ENCODE assay signal across 14 cellular contexts in genomic region chr20:56443654-56444540, GRCh38. TPM values are rescaled to one million over a fixed set of nuclear protein-coding genes. Genes with fewer than 3 reads are reported as not detected.
DNase-seq lines count a peak whose midpoint lies in the region; ATAC-seq, FAIRE-seq and TF ChIP-seq lines count a peak whose summit lies in the region.
"Had no signal": no experiment of that assay in that cellular context is flagged by ENCODE, and none has a peak within 500 bp of the region (broad histone marks: within the 10 kb centered on the region; RNA-seq: fewer than 3 reads in every experiment).

No MANE protein-coding gene starts in this region.

- no peak for TF ChIP-seq CTCF in bronchial epithelial cell (IDR thresholded peaks at IDR 0.05; ENCODE audit: insufficient read depth, low read length, severe bottlenecking)

- no peak for ATAC-seq in naive thymus-derived CD4-positive, alpha-beta T cell
- no peak for ATAC-seq in aorta (ENCODE audit: low FRiP score)

- H3K27ac Mint-ChIP-seq in naive thymus-derived CD4-positive, alpha-beta T cell, result peak overlapping the region in 6 of 9 donors; percentile 37 to 91 (median 72)

- no peaks in the 10 kb centered on the region for H3K27me3 Mint-ChIP-seq in naive thymus-derived CD4-positive, alpha-beta T cell

- POLR2A ChIA-PET in naive thymus-derived CD4-positive, alpha-beta T cell (lab: Charles Lee), result interaction anchor here (0.6 to 2.3 kb wide), 5 partner anchors 11 to 40 kb away, joined by 3 to 5 read pairs (median 3); no protein-coding TSS in a partner anchor

- H3K9me3 ChIP-seq in naive thymus-derived CD4-positive, alpha-beta T cell (ENCODE audit: control insufficient read depth in 2 of 3, low read length in 3 of 3), result no peaks in the 10 kb centered on the region
- H3K9me3 ChIP-seq in aorta (ENCODE audit: control insufficient read depth, low read length), result no peaks in the 10 kb centered on the region

- H3K36me3 Mint-ChIP-seq in naive thymus-derived CD4-positive, alpha-beta T cell, result peaks cover 14 to 35% (median 17%) of the 10 kb centered on the region in 5 donors

- H3K27me3 ChIP-seq in bronchial epithelial cell (ENCODE audit: control insufficient read depth, insufficient read depth, low read length), result no peaks in the 10 kb centered on the region
- H3K27me3 ChIP-seq in naive thymus-derived CD4-positive, alpha-beta T cell (ENCODE audit: control insufficient read depth in 2 of 2, insufficient read depth in 2 of 2, low read length in 2 of 2), result no peaks in the 10 kb centered on the region
- H3K27me3 ChIP-seq in aorta (ENCODE audit: control insufficient read depth in 1 of 2, insufficient read depth in 2 of 2, low read length in 1 of 2), result no peaks in the 10 kb centered on the region

- intact Hi-C loops in naive thymus-derived CD4-positive, alpha-beta T cell (cut with micrococcal nuclease), result no loop called here
- intact Hi-C loops in aorta (cut with DNase I), result no loop called here

- in situ Hi-C loops in KBM-7 (cut with MboI; ENCODE audit: low pct_unique_long_range_greater_than_20kb, low sequenced_read_pairs), result no loop called here

- no peak overlapping the region for H3K27ac ChIP-seq in naive thymus-derived CD4-positive, alpha-beta T cell (ENCODE audit: low read depth, low read length)
- H3K27ac ChIP-seq in aorta (ENCODE audit: low read depth in 1 of 2, low read length in 2 of 2), result no peak overlapping the region

- peaks cover 0 to 3% (median 0%) of the 10 kb centered on the region in 11 donors for H3K9me3 Mint-ChIP-seq in naive thymus-derived CD4-positive, alpha-beta T cell

- H3K36me3 ChIP-seq in bronchial epithelial cell (ENCODE audit: control insufficient read depth, insufficient read depth, low read length) (no peaks in the 10 kb centered on the region), aorta (ENCODE audit: control insufficient read depth in 1 of 2, insufficient read depth in 2 of 2, low read length in 1 of 2) (no peaks in the 10 kb centered on the region)
- H3K36me3 ChIP-seq in naive thymus-derived CD4-positive, alpha-beta T cell (ENCODE audit: control insufficient read depth in 2 of 3, insufficient read depth in 3 of 3, low read length in 3 of 3), result peaks cover 0 to 24% (median 3%) of the 10 kb centered on the region in 3 experiments

- DNase-seq in ELR (ENCODE audit: low read depth) (peak; percentile 54), NCI-H146 treated with DMSO at 0.1 percent for 48 hours (lab: John Stamatoyannopoulos, UW; ENCODE audit: unreplicated experiment) (peak; percentile 28), bronchial epithelial cell (ENCODE audit: low read depth) (peak; percentile 18), KBM-7 (no peak), AG08395 (ENCODE audit: low spot score) (no peak), aorta (no peak)
- no peak for DNase-seq in naive thymus-derived CD4-positive, alpha-beta T cell
- DNase-seq in effector CD4-positive, alpha-beta T cell, result no peak
- DNase-seq: activated gamma-delta T cell, DMS 273 treated with DMSO at 0.1 percent for 48 hours, NCI-H1694 treated with DMSO at 0.1 percent for 48 hours had no signal

- H3K4me1 Mint-ChIP-seq in naive thymus-derived CD4-positive, alpha-beta T cell, result peaks cover 24 to 46% (median 38%) of the 10 kb centered on the region in 7 donors

- H3K4me3 ChIP-seq in bronchial epithelial cell (ENCODE audit: low read depth, low read length), result no peak overlapping the region
- no peak overlapping the region for H3K4me3 ChIP-seq in naive thymus-derived CD4-positive, alpha-beta T cell (ENCODE audit: low read length)
- no peak overlapping the region for H3K4me3 ChIP-seq in aorta (ENCODE audit: low read length in 2 of 2)
- H3K4me3 ChIP-seq: smooth muscle cell had no signal

- WGBS in aorta, 2 donors, result 31 to 45% methylated on average over 27 of the region's 27 CpGs

- H3K4me1 ChIP-seq in naive thymus-derived CD4-positive, alpha-beta T cell (ENCODE audit: control insufficient read depth in 2 of 2, insufficient read depth in 2 of 2, low read length in 2 of 2), result peaks cover 28 to 33% of the 10 kb centered on the region in 2 donors
- no peaks in the 10 kb centered on the region for H3K4me1 ChIP-seq in aorta (ENCODE audit: control insufficient read depth in 1 of 2, insufficient read depth in 2 of 2, low read length in 2 of 2)

- CTCF ChIA-PET in naive thymus-derived CD4-positive, alpha-beta T cell (lab: Charles Lee), result interaction anchor here (0.8 to 1.6 kb wide), 2 partner anchors 10 to 15 kb away, joined by 3 to 4 read pairs; no protein-coding TSS in a partner anchor

- H3K4me3 Mint-ChIP-seq in naive thymus-derived CD4-positive, alpha-beta T cell, result peak overlapping the region in 1 of 10 donors; percentile 45

- FAIRE-seq in bronchial epithelial cell (lab: Jason Lieb, UNC), result no peak
- FAIRE-seq: TTC549 had no signal

RNA-seq across cellular contexts. Expression of gene RTF2, which starts 24.5 kb away (rescaled TPM):
- 60.0 and 83.6 TPM in 2 replicates for total RNA-seq in bronchial epithelial cell
- 100 to 1,000 TPM in 1 of 5 experiments, 10 to 100 TPM in 4; 62.5 to 118 (median 72.0) TPM for total RNA-seq in naive thymus-derived CD4-positive, alpha-beta T cell
- 100 to 1,000 TPM; 156 to 157 TPM for polyA plus RNA-seq in naive thymus-derived CD4-positive, alpha-beta T cell
- 10 to 100 TPM; 68.1 to 72.6 TPM for total RNA-seq in aorta
- polyA plus RNA-seq in aorta, result 10 to 100 TPM; 82.4 to 95.9 TPM

RNA-seq across cellular contexts. Expression of gene CASS4, which starts 31.8 kb away (rescaled TPM):
- 0.13 TPM in 1 of 2 replicates, not detected in the other for total RNA-seq in bronchial epithelial cell
- total RNA-seq in naive thymus-derived CD4-positive, alpha-beta T cell, result 10 to 100 TPM in 4 of 5 experiments, 1 to 10 TPM in 1; 8.0 to 16.9 (median 14.3) TPM
- 10 to 100 TPM in 1 of 2 donors, 1 to 10 TPM in 1; 6.8 to 10.7 TPM for polyA plus RNA-seq in naive thymus-derived CD4-positive, alpha-beta T cell
- total RNA-seq in aorta, result 1 to 10 TPM; 2.4 to 3.4 TPM
- 1 to 10 TPM in 1 of 2 donors, under 1 TPM in 1; 0.20 to 1.3 TPM for polyA plus RNA-seq in aorta
- total RNA-seq: HT1080 had no signal

RNA-seq across cellular contexts. Expression of gene CSTF1, which starts 51.5 kb away (rescaled TPM):
- total RNA-seq in bronchial epithelial cell, result 21.9 and 22.4 TPM in 2 replicates
- 10 to 100 TPM; 16.4 to 50.7 (median 46.7) TPM for total RNA-seq in naive thymus-derived CD4-positive, alpha-beta T cell
- 10 to 100 TPM; 31.5 to 35.9 TPM for polyA plus RNA-seq in naive thymus-derived CD4-positive, alpha-beta T cell
- 10 to 100 TPM; 16.8 to 21.7 TPM for total RNA-seq in aorta
- 10 to 100 TPM in 1 of 2 donors, 1 to 10 TPM in 1; 6.5 to 11.1 TPM for polyA plus RNA-seq in aorta

RNA-seq across cellular contexts. Expression of gene AURKA, which starts 51.9 kb away (rescaled TPM):
- 1.6 and 2.6 TPM in 2 replicates for total RNA-seq in bronchial epithelial cell
- 10 to 100 TPM in 1 of 5 experiments, 1 to 10 TPM in 3, under 1 TPM in 1; 0.95 to 44.1 (median 1.2) TPM for total RNA-seq in naive thymus-derived CD4-positive, alpha-beta T cell
- polyA plus RNA-seq in naive thymus-derived CD4-positive, alpha-beta T cell, result under 1 TPM; 0.43 to 0.64 TPM
- 1 to 10 TPM in 1 of 2 donors, under 1 TPM in 1; 0.26 to 2.1 TPM for total RNA-seq in aorta
- polyA plus RNA-seq in aorta, result under 1 TPM; 0.75 to 0.77 TPM

Comparison
In these comparisons a context has a peak if more than half of its experiments do, and no peak if none do; other contexts are left out.
1. DNase-seq: peak in ELR (single experiment), NCI-H146 treated with DMSO at 0.1 percent for 48 hours (single experiment) and bronchial epithelial cell (single experiment); none in naive thymus-derived CD4-positive, alpha-beta T cell (0 of 9), effector CD4-positive, alpha-beta T cell (single experiment), KBM-7 (single experiment), AG08395 (single experiment) and aorta (0 of 2).